16 cellular contexts compared by ENCODE assay signal in genomic region chr7:376306-376969, GRCh38.
A peak's percentile ranks its signal among the peaks of the same experiment; 100 is the strongest.
DNase-seq lines count a peak whose midpoint lies in the region; ATAC-seq and TF ChIP-seq lines count a peak whose summit lies in the region.
"Had no signal": no experiment of that assay in that cellular context is flagged by ENCODE, and none has a peak within 500 bp of the region (broad histone marks: within the 10 kb centered on the region; RNA-seq: fewer than 3 reads in every experiment).

No MANE protein-coding gene starts in this region.

- POLR2A ChIA-PET in MCF 10A (lab: Yijun Ruan, JAX) = no interaction called here

- H3K36me3 Mint-ChIP-seq in MCF 10A (ENCODE audit: insufficient read depth, unreplicated experiment) = no peaks in the 10 kb centered on the region
- peaks cover 4% of the 10 kb centered on the region for H3K36me3 Mint-ChIP-seq in mesothelial cell of epicardium
- H3K36me3 Mint-ChIP-seq: stimulated activated naive B cell treated with anti-CD40 and anti-IgM and Interleukin-4, amounts not matched to agents 10 μg/mL and 1 μg/mL and 100 μg/mL, for 72 hours had no signal

- H3K4me1 Mint-ChIP-seq in MCF 10A (ENCODE audit: insufficient read depth, unreplicated experiment) (no peaks in the 10 kb centered on the region), mesothelial cell of epicardium (peaks cover 39% of the 10 kb centered on the region)

- H3K4me3 Mint-ChIP-seq in MCF 10A (ENCODE audit: unreplicated experiment) (no peak overlapping the region), mesothelial cell of epicardium (peak overlapping the region; percentile 37)
- H3K4me3 Mint-ChIP-seq: stimulated activated naive B cell treated with anti-CD40 and anti-IgM and Interleukin-4, amounts not matched to agents 10 μg/mL and 1 μg/mL and 100 μg/mL, for 72 hours had no signal

- peak overlapping the region; percentile 77 to 79 for H3K27ac ChIP-seq in breast epithelium
- no peak overlapping the region for H3K27ac ChIP-seq in upper lobe of right lung

- H3K36me3 ChIP-seq in breast epithelium (no peaks in the 10 kb centered on the region), upper lobe of right lung (no peaks in the 10 kb centered on the region)

- H3K9me3 Mint-ChIP-seq in MCF 10A (ENCODE audit: unreplicated experiment) = no peaks in the 10 kb centered on the region
- H3K9me3 Mint-ChIP-seq in mesothelial cell of epicardium = no peaks in the 10 kb centered on the region
- H3K9me3 Mint-ChIP-seq: nephron; stimulated activated naive B cell treated with anti-CD40 and anti-IgM and Interleukin-4, amounts not matched to agents 10 μg/mL and 1 μg/mL and 100 μg/mL, for 72 hours had no signal

- H3K27me3 Mint-ChIP-seq in MCF 10A (ENCODE audit: insufficient read depth, unreplicated experiment) (peaks cover 23% of the 10 kb centered on the region), mesothelial cell of epicardium (ENCODE audit: low read depth) (peaks cover 10% of the 10 kb centered on the region)

- intact Hi-C loops in breast epithelium (cut with DNase I; ENCODE audit: low total_unique reads) (no loop called here), MCF 10A (cut with micrococcal nuclease) (no loop called here), upper lobe of right lung (cut with DNase I) (no loop called here)

- no peak overlapping the region for H3K27ac Mint-ChIP-seq in MCF 10A (ENCODE audit: low read depth, unreplicated experiment)
- peak overlapping the region; percentile 89 for H3K27ac Mint-ChIP-seq in mesothelial cell of epicardium
- H3K27ac Mint-ChIP-seq: stimulated activated naive B cell treated with anti-CD40 and anti-IgM and Interleukin-4, amounts not matched to agents 10 μg/mL and 1 μg/mL and 100 μg/mL, for 72 hours had no signal

- no peak for ATAC-seq in upper lobe of right lung
- ATAC-seq in HG02938 (IDR thresholded peaks at IDR 0.05; ENCODE audit: unreplicated experiment) = no peak
- no peak for ATAC-seq in GM21367 (IDR thresholded peaks at IDR 0.05; ENCODE audit: unreplicated experiment)
- ATAC-seq: esophagus mucosa; left colon; stimulated activated naive B cell treated with anti-CD40 and anti-IgM and Interleukin-4, amounts not matched to agents 10 μg/mL and 1 μg/mL and 100 μg/mL, for 72 hours had no signal

- CTCF ChIA-PET in MCF 10A (lab: Yijun Ruan, JAX) = no interaction called here

- TF ChIP-seq POLR2A in breast epithelium (IDR thresholded peaks at IDR 0.05) = no peak

- H3K4me3 ChIP-seq in breast epithelium (peak overlapping the region in 2 of 3 donors; percentile 23 to 39), upper lobe of right lung (no peak overlapping the region)

- H3K9me3 ChIP-seq in breast epithelium (no peaks in the 10 kb centered on the region), upper lobe of right lung (no peaks in the 10 kb centered on the region)

- H3K4me1 ChIP-seq in breast epithelium (no peaks in the 10 kb centered on the region), upper lobe of right lung (peaks cover 19% of the 10 kb centered on the region)

- H3K27me3 ChIP-seq in breast epithelium (peaks cover 0 to 28% of the 10 kb centered on the region in 2 donors), upper lobe of right lung (no peaks in the 10 kb centered on the region)

- no TSS peak for BruUV-seq in MCF 10A (replicated peaks; lab: Mats Ljungman, UMichigan)

- DNase-seq in breast epithelium (ENCODE audit: low spot score in 2 of 2) (peak; percentile 50 to 84), MCF 10A (ENCODE audit: unreplicated experiment) (no peak), ecto neural progenitor cell (ENCODE audit: low spot score) (peak; percentile 48), mesothelial cell of epicardium (ENCODE audit: low spot score in 2 of 2, unreplicated experiment in 2 of 2) (peak; percentile 62 to 77), upper lobe of right lung (peak; percentile 62), NCI-H2107 (lab: John Stamatoyannopoulos, UW) (no peak)
- DNase-seq: GF-D8; MM.1S; NCI-H2171; NK-92 treated with Interleukin-12 subunit alpha and Interleukin-12 subunit beta, amount 100 ng/mL, for 24 hours; stimulated activated naive B cell treated with anti-CD40 and anti-IgM and Interleukin-4, amounts not matched to agents 10 μg/mL and 1 μg/mL and 100 μg/mL, for 72 hours had no signal

- no peak for TF ChIP-seq CTCF in breast epithelium (IDR thresholded peaks at IDR 0.05)
- TF ChIP-seq CTCF in MCF 10A (IDR thresholded peaks at IDR 0.05; ENCODE audit: unreplicated experiment) = no peak
- no peak for TF ChIP-seq CTCF in mesothelial cell of epicardium (IDR thresholded peaks at IDR 0.05; ENCODE audit: unreplicated experiment)
- TF ChIP-seq CTCF in upper lobe of right lung (IDR thresholded peaks at IDR 0.05) = no peak

Comparison
In these comparisons a context has a peak if more than half of its experiments do, and no peak if none do; other contexts are left out.
1. DNase-seq: peak in breast epithelium (2 of 2), ecto neural progenitor cell (single experiment), mesothelial cell of epicardium (2 of 2) and upper lobe of right lung (single experiment); none in MCF 10A (single experiment) and NCI-H2107 (single experiment).